35 cellular contexts compared by ENCODE assay signal in genomic region chr19:5418676-5419075, GRCh38. TPM values are rescaled to one million over a fixed set of nuclear protein-coding genes. Genes with fewer than 3 reads are reported as not detected.
"Had no signal": no experiment of that assay in that cellular context is flagged by ENCODE, and none has a peak within 500 bp of the region (broad histone marks: within the 10 kb centered on the region; RNA-seq: fewer than 3 reads in every experiment).

No MANE protein-coding gene starts in this region.

- H3K36me3 Mint-ChIP-seq: activated naive CD4-positive, alpha-beta T cell treated with anti-CD3 and anti-CD28 coated beads, Interleukin-2, amount 50 U/mL, for 24 hours; activated naive CD8-positive, alpha-beta T cell treated with anti-CD3 and anti-CD28 coated beads, Interleukin-2, amount 10 ng/mL, durations not matched to agents 7 days and 5 days had no signal

- H3K4me3 Mint-ChIP-seq: activated CD4-positive, alpha-beta T cell treated with anti-CD3 and anti-CD28 coated beads, Interleukin-2, amount 10 ng/mL, durations not matched to agents 24 days and 14 days; activated CD8-positive, alpha-beta T cell treated with anti-CD3 and anti-CD28 coated beads for 36 hours; activated naive CD4-positive, alpha-beta T cell treated with anti-CD3 and anti-CD28 coated beads, Interleukin-2, amount 50 U/mL, for 24 hours; activated naive CD8-positive, alpha-beta T cell treated with anti-CD3 and anti-CD28 coated beads, Interleukin-2, amount 10 ng/mL, durations not matched to agents 7 days and 5 days; activated T-cell treated with anti-CD3 and anti-CD28 coated beads, Interleukin-2, amount 50 U/mL, for 72 hours had no signal

- H3K9me3 Mint-ChIP-seq: activated CD8-positive, alpha-beta T cell treated with anti-CD3 and anti-CD28 coated beads for 36 hours; activated naive CD4-positive, alpha-beta T cell treated with anti-CD3 and anti-CD28 coated beads, Interleukin-2, amount 50 U/mL, for 24 hours; activated naive CD8-positive, alpha-beta T cell treated with anti-CD3 and anti-CD28 coated beads, Interleukin-2, amount 10 ng/mL, durations not matched to agents 7 days and 5 days; activated T-helper 2 cell treated with anti-CD3 and anti-CD28 coated beads, Interferon-gamma antibody, Interleukin-2, Interleukin-4, amounts not matched to agents 10 μg/mL and 5 μg/mL and 100 μg/mL, durations not matched to agents 14 hours and 24 hours and 36 hours had no signal

- FAIRE-seq: RCC 7860 had no signal

- H3K4me1 Mint-ChIP-seq: activated CD4-positive, alpha-beta T cell treated with anti-CD3 and anti-CD28 coated beads, Interleukin-2, amount 10 ng/mL, durations not matched to agents 24 days and 14 days; activated naive CD4-positive, alpha-beta T cell treated with anti-CD3 and anti-CD28 coated beads, Interleukin-2, amount 50 U/mL, for 24 hours; activated naive CD8-positive, alpha-beta T cell treated with anti-CD3 and anti-CD28 coated beads, Interleukin-2, amount 10 ng/mL, durations not matched to agents 7 days and 5 days had no signal

- H3K27ac ChIP-seq: ascending aorta, cardiac muscle cell, RWPE1 had no signal

- ATAC-seq: activated CD8-positive, alpha-beta T cell treated with anti-CD3 and anti-CD28 coated beads for 36 hours; activated T-cell treated with anti-CD3 and anti-CD28 coated beads, Interleukin-2, amount 50 U/mL, for 72 hours; PC-3; Right ventricle myocardium inferior had no signal

- H3K9me3 ChIP-seq: ascending aorta had no signal

- H3K4me1 ChIP-seq: ascending aorta had no signal

- H3K36me3 ChIP-seq: ascending aorta, cardiac muscle cell had no signal

- H3K27ac Mint-ChIP-seq: activated CD4-positive, alpha-beta T cell treated with anti-CD3 and anti-CD28 coated beads, Interleukin-2, amount 10 ng/mL, durations not matched to agents 24 days and 14 days; activated CD8-positive, alpha-beta T cell treated with anti-CD3 and anti-CD28 coated beads for 36 hours; activated naive CD4-positive, alpha-beta T cell treated with anti-CD3 and anti-CD28 coated beads, Interleukin-2, amount 50 U/mL, for 24 hours; activated naive CD8-positive, alpha-beta T cell treated with anti-CD3 and anti-CD28 coated beads, Interleukin-2, amount 10 ng/mL, durations not matched to agents 7 days and 5 days; activated T-cell treated with anti-CD3 and anti-CD28 coated beads, Interleukin-2, amount 50 U/mL, for 72 hours; activated T-helper 2 cell treated with anti-CD3 and anti-CD28 coated beads, Interferon-gamma antibody, Interleukin-2, Interleukin-4, amounts not matched to agents 10 μg/mL and 5 μg/mL and 100 μg/mL, durations not matched to agents 14 hours and 24 hours and 36 hours had no signal

- H3K4me3 ChIP-seq: ascending aorta, cardiac muscle cell had no signal

- DNase-seq: activated CD4-positive, alpha-beta T cell treated with anti-CD3 and anti-CD28 coated beads, Interleukin-2, amount 10 ng/mL, durations not matched to agents 24 days and 14 days; activated CD4-positive, alpha-beta T cell treated with anti-CD3 and anti-CD28 coated beads, Interleukin-2, amount 50 U/mL, for 4 hours; activated CD8-positive, alpha-beta T cell treated with anti-CD3 and anti-CD28 coated beads for 36 hours; activated gamma-delta T cell; activated naive CD4-positive, alpha-beta T cell treated with Interleukin-2 at 50 U/mL for 16 hours; activated naive CD8-positive, alpha-beta T cell treated with anti-CD3 and anti-CD28 coated beads, Interleukin-2, amount 10 ng/mL, durations not matched to agents 7 days and 5 days; activated T-cell treated with anti-CD3 and anti-CD28 coated beads, Interleukin-2, amount 50 U/mL, for 1 hour; activated T-cell treated with anti-CD3 and anti-CD28 coated beads, Interleukin-2, amount 50 U/mL, for 72 hours; amygdala; NCI-H1092 treated with DMSO at 0.1 percent for 48 hours; NCI-H146; NCI-H187; NCI-H2029 treated with DMSO at 0.1 percent for 48 hours; NCI-H2107; NCI-H2171; NCI-H510A; NCI-H526; NCI-H748 treated with DMSO at 0.1 percent for 48 hours; NK-92 treated with Interleukin-12 subunit alpha and Interleukin-12 subunit beta, amount 100 ng/mL, for 24 hours; PC-3; SIG-M5; T1000 had no signal

RNA-seq across cellular contexts. Expression of gene ZNRF4, which starts 36.5 kb away (rescaled TPM):
- total RNA-seq: activated CD4-positive, alpha-beta T cell treated with anti-CD3 and anti-CD28 coated beads, Interleukin-2, amount 10 ng/mL, durations not matched to agents 24 days and 14 days; activated CD8-positive, alpha-beta memory T cell treated with anti-CD3 and anti-CD28 coated beads for 36 hours; activated CD8-positive, alpha-beta T cell treated with anti-CD3 and anti-CD28 coated beads for 36 hours; activated naive CD8-positive, alpha-beta T cell treated with anti-CD3 and anti-CD28 coated beads, Interleukin-2, amount 10 ng/mL, durations not matched to agents 7 days and 5 days; activated T-cell treated with anti-CD3 and anti-CD28 coated beads, Interleukin-2, amount 50 U/mL, for 72 hours; activated T-helper 2 cell treated with anti-CD3 and anti-CD28 coated beads, Interferon-gamma antibody, Interleukin-2, Interleukin-4, amounts not matched to agents 10 μg/mL and 5 μg/mL and 100 μg/mL, durations not matched to agents 14 hours and 24 hours and 36 hours; ascending aorta; cardiac muscle cell; M059J; PC-3; Right ventricle myocardium inferior; SK-MEL-5; T-helper 1 cell treated with Interleukin-12 subunit alpha and Interleukin-12 subunit beta and Interleukin-4 antibody, amounts not matched to agents 30 ng/mL and 1 ng/mL, for 36 hours; T-helper 2 cell treated with Interferon-gamma antibody and Interleukin-4, amounts not matched to agents 100 ng/mL and 5 ng/mL, for 36 hours had no signal
- polyA plus RNA-seq: adipose tissue, cardiac muscle cell had no signal
